ENCODE assay signal across 8 cellular contexts in the genomic region with DNA sequence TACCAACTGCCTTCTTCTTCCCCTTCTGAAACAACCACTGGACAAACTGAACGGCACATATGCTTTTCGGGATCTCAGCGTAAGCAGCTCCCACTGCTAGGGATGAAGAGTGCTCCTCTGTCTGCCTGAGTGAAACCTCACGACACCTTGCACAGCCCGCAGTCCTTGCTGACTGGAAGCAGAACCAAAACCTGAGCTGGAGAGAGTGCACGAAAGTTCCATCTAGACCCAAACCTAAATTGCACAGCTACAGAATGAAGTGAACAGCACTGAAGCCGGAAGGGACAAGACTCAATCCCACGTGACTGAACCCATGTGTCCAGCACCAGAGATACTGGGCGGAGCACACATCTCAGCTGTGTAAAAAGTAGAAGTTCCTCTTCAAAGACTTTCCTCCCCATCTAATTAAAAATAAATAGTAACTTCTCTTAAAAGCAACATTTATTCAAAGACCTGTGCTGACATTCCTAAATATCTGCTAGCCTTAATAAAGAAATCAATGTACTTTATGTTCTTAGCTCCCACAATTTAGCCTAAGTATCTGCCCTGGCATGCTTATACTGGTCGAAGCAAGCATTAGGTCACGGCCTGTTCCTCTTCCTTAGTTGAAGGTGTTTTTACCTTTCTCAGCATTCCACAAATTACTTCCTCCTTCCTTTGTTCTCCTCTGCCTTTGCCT.
DNase-seq lines count a peak whose midpoint lies in the region; ATAC-seq and TF ChIP-seq lines count a peak whose summit lies in the region.
"Not testable (repeated sequence)": the region's sequence is repeated elsewhere in the genome, so short reads cannot be mapped to it uniquely, and the experiment has no call there.

No MANE protein-coding gene starts in this region.

- H3K4me1 ChIP-seq in Panc1 (ENCODE audit: control insufficient read depth, insufficient read depth, low read length): peaks cover 80% of the 10 kb centered on the region
- H3K4me1 ChIP-seq in trophoblast cell (ENCODE audit: control insufficient read depth in 1 of 2, insufficient read depth in 2 of 2, low read length in 2 of 2): peaks cover 13 to 32% of the 10 kb centered on the region in 2 experiments

- peak overlapping the region; percentile 15 for H2BK5ac ChIP-seq in trophoblast cell (ENCODE audit: low read depth, low read length, poor library complexity)

- intact Hi-C loops in Panc1 (cut with micrococcal nuclease; ENCODE audit: unreplicated experiment); Right ventricle myocardium superior (cut with DNase I): not testable (repeated sequence)

- H2BK12ac ChIP-seq in trophoblast cell (ENCODE audit: low read length): peak overlapping the region; percentile 67

- ATAC-seq in GM18868 (IDR thresholded peaks at IDR 0.05; ENCODE audit: unreplicated experiment): peak; percentile 43
- peak; percentile 41 for ATAC-seq in GM21825 (IDR thresholded peaks at IDR 0.05; ENCODE audit: unreplicated experiment)
- peak; percentile 62 for ATAC-seq in HG03175 (IDR thresholded peaks at IDR 0.05; ENCODE audit: unreplicated experiment)
- ATAC-seq in Panc1: peak; percentile 27; the same call in 1 of the 2 replicates
- peak; percentile 13 to 19 for ATAC-seq in activated naive CD4-positive, alpha-beta T cell treated with anti-CD3 and anti-CD28 coated beads, Interleukin-2, amount 50 U/mL, for 72 hours
- peak; percentile 40 for ATAC-seq in Right ventricle myocardium superior (ENCODE audit: poor library complexity)

- no CpG with 5 or more reads among the region's 11 CpGs for WGBS in trophoblast cell (ENCODE audit: extremely low coverage, insufficient coverage, insufficient read length)

- not testable (repeated sequence) for H3K79me1 ChIP-seq in trophoblast cell (ENCODE audit: low read length)

- DNase-seq in Ammon's horn (ENCODE audit: low spot score) (peak; percentile 80), trophoblast cell (peak in 1 of 2 donors; percentile 32)
- DNase-seq in Panc1 (ENCODE audit: low read depth, low spot score); Right ventricle myocardium superior: not testable (repeated sequence)
- peak in 1 of 2 donors; percentile 35 for DNase-seq in activated naive CD4-positive, alpha-beta T cell treated with anti-CD3 and anti-CD28 coated beads, Interleukin-2, amount 50 U/mL, for 72 hours (ENCODE audit: low spot score in 2 of 2)

- BruUV-seq in Panc1 (replicated peaks; lab: Mats Ljungman, UMichigan): not testable (repeated sequence)

- not testable (repeated sequence) for H3K23ac ChIP-seq in trophoblast cell (ENCODE audit: low read length)

- not testable (repeated sequence) for H3K9me3 ChIP-seq in Panc1 (ENCODE audit: control insufficient read depth, insufficient read depth, low read depth, low read length); trophoblast cell (ENCODE audit: insufficient read depth, low read depth, low read length)

- H3K27ac Mint-ChIP-seq in activated naive CD4-positive, alpha-beta T cell treated with anti-CD3 and anti-CD28 coated beads, Interleukin-2, amount 50 U/mL, for 72 hours: peak overlapping the region; percentile 83 to 94

- H3K4me2 ChIP-seq in trophoblast cell (ENCODE audit: low read length): not testable (repeated sequence)

- TF ChIP-seq CTCF in Panc1 (IDR thresholded peaks at IDR 0.05): not testable (repeated sequence)

- POLR2A ChIA-PET in Panc1 (lab: Charles Lee): not testable (repeated sequence)

- CTCF ChIA-PET in Panc1 (lab: Charles Lee): not testable (repeated sequence)

- H3K36me3 Mint-ChIP-seq in activated naive CD4-positive, alpha-beta T cell treated with anti-CD3 and anti-CD28 coated beads, Interleukin-2, amount 50 U/mL, for 72 hours: peaks cover 0 to 20% of the 10 kb centered on the region in 2 donors

- peak overlapping the region; percentile 6 for H4K91ac ChIP-seq in trophoblast cell (ENCODE audit: low read depth, low read length)

- H2BK120ac ChIP-seq in trophoblast cell (ENCODE audit: insufficient read depth, low read length, poor library complexity): not testable (repeated sequence)

- peak overlapping the region; percentile 96 for H3K4ac ChIP-seq in trophoblast cell (ENCODE audit: low read depth, low read length)

- peak overlapping the region; percentile 73 for H2AK5ac ChIP-seq in trophoblast cell (ENCODE audit: low read length)

- not testable (repeated sequence) for H3K9ac ChIP-seq in trophoblast cell (ENCODE audit: low read length)

- not testable (repeated sequence) for H3K36me3 ChIP-seq in Panc1 (ENCODE audit: control insufficient read depth, insufficient read depth, low read length)
- peaks cover 3 to 12% of the 10 kb centered on the region in 2 experiments for H3K36me3 ChIP-seq in trophoblast cell (ENCODE audit: control insufficient read depth in 1 of 2, insufficient read depth in 2 of 2, low read length in 2 of 2)

- not testable (repeated sequence) for H3K9me3 Mint-ChIP-seq in activated naive CD4-positive, alpha-beta T cell treated with anti-CD3 and anti-CD28 coated beads, Interleukin-2, amount 50 U/mL, for 72 hours

- not testable (repeated sequence) for H2AFZ ChIP-seq in trophoblast cell (ENCODE audit: insufficient read depth, low read length, poor library complexity)

- not testable (repeated sequence) for H4K12ac ChIP-seq in trophoblast cell (ENCODE audit: low read depth, low read length)

- H3K18ac ChIP-seq in trophoblast cell (ENCODE audit: low read length): peak overlapping the region; percentile 81

- H3K79me2 ChIP-seq in trophoblast cell (ENCODE audit: control insufficient read depth, insufficient read depth, low read length, poor library complexity): peaks cover 26% of the 10 kb centered on the region

- H3K27me3 ChIP-seq in Panc1 (ENCODE audit: control insufficient read depth, insufficient read depth, low read length); trophoblast cell (ENCODE audit: insufficient read depth, low read length): not testable (repeated sequence)

- peak overlapping the region; percentile 7 for H3K14ac ChIP-seq in trophoblast cell (ENCODE audit: low read length)

- in situ Hi-C loops in Panc1 (cut with HindIII; ENCODE audit: low pct_unique_long_range_greater_than_20kb, low sequenced_read_pairs): not testable (repeated sequence)

- H3K27ac ChIP-seq in Panc1 (ENCODE audit: low read length): peak overlapping the region; percentile 67; the same call in 1 of the 2 replicates
- H3K27ac ChIP-seq in trophoblast cell (ENCODE audit: low read depth, low read length): peak overlapping the region; percentile 67

- not testable (repeated sequence) for H3K4me3 ChIP-seq in Panc1 (ENCODE audit: low read depth in 2 of 2, low read length in 2 of 2); trophoblast cell (ENCODE audit: low read depth, low read length)

- not testable (repeated sequence) for H4K8ac ChIP-seq in trophoblast cell (ENCODE audit: low read depth, low read length)
